In the genomic region with DNA sequence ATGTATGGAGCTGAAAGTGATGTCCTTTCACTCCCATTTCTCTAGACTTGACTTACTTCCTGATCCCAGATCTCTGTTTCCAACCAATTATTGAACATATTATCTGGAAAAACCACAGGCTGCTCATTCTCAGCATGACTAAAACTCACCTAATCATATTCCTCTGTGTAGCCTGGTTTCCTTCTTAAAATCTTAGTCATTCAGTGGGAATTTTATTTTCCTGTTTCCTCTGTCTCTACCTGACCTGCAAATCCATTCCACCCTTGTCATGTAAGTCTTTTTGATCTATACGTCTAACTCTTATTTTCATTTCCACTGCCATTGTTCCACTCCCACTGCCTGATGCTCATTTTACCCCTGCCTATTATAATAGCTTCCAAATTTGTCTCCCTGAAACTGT, we compare ENCODE assay signal across 32 cellular contexts.
"Had no signal": no experiment of that assay in that cellular context is flagged by ENCODE, and none has a peak within 500 bp of the region (broad histone marks: within the 10 kb centered on the region; RNA-seq: fewer than 3 reads in every experiment).

No MANE protein-coding gene starts in this region.

- H3K36me3 Mint-ChIP-seq: natural killer cell; neural progenitor cell; stimulated activated memory B cell treated with anti-CD40 and anti-IgM and Interleukin-4, amounts not matched to agents 10 μg/mL and 1 μg/mL and 100 μg/mL, for 72 hours had no signal

- H3K27ac Mint-ChIP-seq: naive thymus-derived CD4-positive, alpha-beta T cell; natural killer cell; nephron; neural progenitor cell; progenitor cell of endocrine pancreas; stimulated activated memory B cell treated with anti-CD40 and anti-IgM and Interleukin-4, amounts not matched to agents 10 μg/mL and 1 μg/mL and 100 μg/mL, for 72 hours; stimulated activated naive CD8-positive, alpha-beta T cell treated with anti-CD3 and anti-CD28 coated beads, Interleukin-15, amount 100 ng/mL, for 72 hours had no signal

- H2AFZ ChIP-seq: neural progenitor cell, parathyroid adenoma had no signal

- H3K9me3 ChIP-seq: ovary, psoas muscle, right lobe of liver, sigmoid colon, suprapubic skin, thoracic aorta, thyroid gland, tibial nerve, upper lobe of left lung, vagina had no signal

- H3K27ac ChIP-seq: neural progenitor cell, ovary, parathyroid adenoma, psoas muscle, right lobe of liver, sigmoid colon, suprapubic skin, thoracic aorta, thyroid gland, tibial nerve, upper lobe of left lung had no signal

- DNase-seq: naive thymus-derived CD4-positive, alpha-beta T cell; natural killer cell; occipital lobe; ovary; posterior cingulate gyrus; psoas muscle; retina; right cardiac atrium; right lobe of liver; sigmoid colon; small intestine; stimulated activated CD4-positive, alpha-beta T cell treated with anti-CD3 and anti-CD28 coated beads, Interleukin-15, amount 100 ng/mL, for 24 hours; stimulated activated CD4-positive, alpha-beta T cell treated with anti-CD3 and anti-CD28 coated beads, Interleukin-4, amount 100 ng/mL, for 1 hour; stimulated activated CD4-positive, alpha-beta T cell treated with anti-CD3 and anti-CD28 coated beads, Interleukin-4, amount 100 ng/mL, for 4 hours; stimulated activated CD8-positive, alpha-beta memory T cell treated with anti-CD3 and anti-CD28 coated beads, Interleukin-4, amount 100 ng/mL, for 48 hours; stimulated activated naive CD4-positive, alpha-beta T cell; stimulated activated naive CD8-positive, alpha-beta T cell treated with anti-CD3 and anti-CD28 coated beads, Interleukin-15, amount 100 ng/mL, for 72 hours; stimulated activated naive CD8-positive, alpha-beta T cell treated with anti-CD3 and anti-CD28 coated beads, Interleukin-15, Interleukin-2, amounts not matched to agents 100 U/mL and 50 U/mL, for 24 hours; substantia nigra; thyroid gland; trophoblast cell; upper lobe of left lung had no signal

- H3K27me3 Mint-ChIP-seq: naive thymus-derived CD4-positive, alpha-beta T cell; progenitor cell of endocrine pancreas; stimulated activated memory B cell treated with anti-CD40 and anti-IgM and Interleukin-4, amounts not matched to agents 10 μg/mL and 1 μg/mL and 100 μg/mL, for 72 hours; stimulated activated naive CD8-positive, alpha-beta T cell treated with anti-CD3 and anti-CD28 coated beads, Interleukin-15, amount 100 ng/mL, for 72 hours had no signal

- H3K4me3 Mint-ChIP-seq: naive thymus-derived CD4-positive, alpha-beta T cell; natural killer cell; nephron; neural progenitor cell; stimulated activated memory B cell treated with anti-CD40 and anti-IgM and Interleukin-4, amounts not matched to agents 10 μg/mL and 1 μg/mL and 100 μg/mL, for 72 hours; stimulated activated naive CD8-positive, alpha-beta T cell treated with anti-CD3 and anti-CD28 coated beads, Interleukin-15, amount 100 ng/mL, for 72 hours had no signal

- H3K36me3 ChIP-seq: neural progenitor cell, ovary, right lobe of liver, sigmoid colon, suprapubic skin, thoracic aorta, thyroid gland, tibial nerve, upper lobe of left lung, vagina had no signal

- H3K9ac ChIP-seq: neural progenitor cell, parathyroid adenoma had no signal

- H3K4me3 ChIP-seq: neural progenitor cell, ovary, psoas muscle, right lobe of liver, sigmoid colon, suprapubic skin, thoracic aorta, thyroid gland, tibial nerve, upper lobe of left lung, vagina had no signal

- H3K27me3 ChIP-seq: neural progenitor cell, ovary, right lobe of liver, sigmoid colon, suprapubic skin, thyroid gland, tibial nerve, upper lobe of left lung, vagina had no signal

- H3K4me1 ChIP-seq: parathyroid adenoma, psoas muscle, right lobe of liver, thyroid gland, upper lobe of left lung had no signal

- H3K79me2 ChIP-seq: parathyroid adenoma had no signal

- H3K4me2 ChIP-seq: neural progenitor cell had no signal

- H3K9me3 Mint-ChIP-seq: natural killer cell; nephron; neural progenitor cell; stimulated activated memory B cell treated with anti-CD40 and anti-IgM and Interleukin-4, amounts not matched to agents 10 μg/mL and 1 μg/mL and 100 μg/mL, for 72 hours; stimulated activated naive CD8-positive, alpha-beta T cell treated with anti-CD3 and anti-CD28 coated beads, Interleukin-15, amount 100 ng/mL, for 72 hours had no signal

- H3K4me1 Mint-ChIP-seq: naive thymus-derived CD4-positive, alpha-beta T cell; natural killer cell; stimulated activated memory B cell treated with anti-CD40 and anti-IgM and Interleukin-4, amounts not matched to agents 10 μg/mL and 1 μg/mL and 100 μg/mL, for 72 hours; stimulated activated naive CD8-positive, alpha-beta T cell treated with anti-CD3 and anti-CD28 coated beads, Interleukin-15, amount 100 ng/mL, for 72 hours had no signal

- FAIRE-seq: small intestine, urothelium cell line had no signal
